7 cellular contexts compared by ENCODE assay signal in genomic region chrX:31038585-31039326, GRCh38. TPM values are rescaled to one million over a fixed set of nuclear protein-coding genes. Genes with fewer than 3 reads are reported as not detected.
DNase-seq lines count a peak whose midpoint lies in the region; ATAC-seq, FAIRE-seq and TF ChIP-seq lines count a peak whose summit lies in the region.

No MANE protein-coding gene starts in this region.

- intact Hi-C loops in pancreas (cut with DNase I) = loop anchor here in 1 of 3 donors (10.0 kb wide), 1 partner anchor 616 kb away; no protein-coding TSS in a partner anchor

- WGBS in pancreas, 2 donors = 20 to 27% methylated on average over 6 of the region's 6 CpGs

- peak; percentile 45 for TF ChIP-seq CTCF in D721Med (IDR thresholded peaks at IDR 0.05; ENCODE audit: insufficient read depth, missing control alignments)
- peak; percentile 62 for TF ChIP-seq CTCF in fibroblast of mammary gland (conservative IDR thresholded peaks at IDR 0.05; ENCODE audit: control insufficient read depth, insufficient read depth, low read depth, low read length)
- peak in 3 of 4 donors; percentile 16 to 37 (median 23) for TF ChIP-seq CTCF in pancreas (IDR thresholded peaks at IDR 0.05)

- H3K9me3 ChIP-seq in pancreas = no peaks in the 10 kb centered on the region

- no peaks in the 10 kb centered on the region for H3K36me3 ChIP-seq in pancreas

- H3K27ac ChIP-seq in pancreas = no peak overlapping the region

- in situ Hi-C loops in SK-MEL-5 (cut with HindIII; ENCODE audit: low pct_unique_long_range_greater_than_20kb, low sequenced_read_pairs) = no loop called here

- no peak for FAIRE-seq in D721Med (lab: Jason Lieb, UNC)
- peak; percentile 65 for FAIRE-seq in pancreas (lab: Jason Lieb, UNC)

- no peak overlapping the region for H3K4me3 ChIP-seq in fibroblast of mammary gland (ENCODE audit: control insufficient read depth, low read depth, low read length)
- no peak overlapping the region for H3K4me3 ChIP-seq in pancreas

- no peaks in the 10 kb centered on the region for H3K4me1 ChIP-seq in pancreas

- ATAC-seq in GM18861 (IDR thresholded peaks at IDR 0.05; ENCODE audit: unreplicated experiment) = peak; percentile 52
- peak; percentile 54 for ATAC-seq in HG03108 (IDR thresholded peaks at IDR 0.05; ENCODE audit: unreplicated experiment)
- ATAC-seq in pancreas = peak in 3 of 4 donors; percentile 74 to 83 (median 81)

- DNase-seq in D721Med (ENCODE audit: insufficient read length, low spot score) = no peak
- peak; percentile 67 for DNase-seq in SK-MEL-5 (ENCODE audit: low read depth, low spot score)
- DNase-seq in fibroblast of mammary gland (ENCODE audit: low read depth) = peak; percentile 35
- peak in 2 of 6 donors; percentile 16 to 24 for DNase-seq in pancreas
- no peak for DNase-seq in cortex of kidney (lab: John Stamatoyannopoulos, UW)

- peaks cover 0 to 9% (median 0%) of the 10 kb centered on the region in 4 donors for H3K27me3 ChIP-seq in pancreas

RNA-seq across cellular contexts. Expression of gene FTHL17, which starts 33.1 kb away (rescaled TPM):
- total RNA-seq in SK-MEL-5 (2014; rRNA removed; shearing (Covaris generic)) = not detected in 2 replicates
- not detected in 2 replicates for polyA plus RNA-seq in SK-MEL-5 (2015; cell fraction: cytosol; rRNA removed)
- polyA plus RNA-seq in SK-MEL-5 (2015; cell fraction: nucleus; rRNA removed) = not detected in 2 replicates
- total RNA-seq in pancreas = not detected
- polyA plus RNA-seq in pancreas = not detected

Comparison
In these comparisons a context has a peak if more than half of its experiments do, and no peak if none do; other contexts are left out.
1. DNase-seq: peak in SK-MEL-5 (single experiment) and fibroblast of mammary gland (single experiment); none in D721Med (single experiment) and cortex of kidney (single experiment).
2. Peak in every context shown above with its lines, with median percentiles within 50 percentile points of each other: CTCF ChIP-seq and ATAC-seq.